Comparison of ENCODE assay signal across 8 cellular contexts in the genomic region with DNA sequence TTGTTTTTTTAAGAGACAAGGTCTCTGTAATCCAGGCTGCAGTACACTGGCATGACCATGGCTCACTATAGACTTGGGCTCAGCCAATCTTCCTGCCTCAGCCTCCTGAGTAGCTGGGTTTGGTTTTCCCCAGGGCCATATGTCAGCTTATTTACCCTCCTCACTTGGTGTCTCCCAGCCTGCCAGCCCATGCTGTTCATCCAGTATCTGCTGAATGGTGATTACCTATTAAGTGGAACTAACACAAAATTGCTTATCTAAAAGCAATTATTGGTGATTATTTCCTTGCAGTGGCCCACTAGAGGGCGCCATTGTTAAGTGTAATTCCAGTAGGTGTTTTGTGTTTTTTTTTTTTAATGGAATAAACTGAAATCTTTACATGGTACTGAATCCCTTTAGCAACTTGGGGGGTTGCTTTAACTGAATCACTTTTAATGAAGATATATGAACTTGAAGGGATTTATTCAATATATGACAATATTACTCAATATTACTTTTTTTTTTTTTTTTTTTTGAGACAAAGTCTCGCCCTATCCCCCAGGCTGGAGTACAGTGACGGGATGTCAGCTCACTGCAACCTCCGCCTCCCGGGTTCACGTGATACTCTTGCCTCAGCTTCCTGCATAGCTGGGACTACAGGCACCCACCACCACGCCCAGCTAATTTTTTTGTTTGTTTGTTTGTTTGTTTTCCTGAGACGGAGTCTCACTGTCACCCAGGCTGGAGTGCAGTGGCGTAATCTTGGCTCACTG. TPM values are rescaled to one million over a fixed set of nuclear protein-coding genes. Genes with fewer than 3 reads are reported as not detected.
DNase-seq lines count a peak whose midpoint lies in the region; ATAC-seq and TF ChIP-seq lines count a peak whose summit lies in the region.

No MANE protein-coding gene starts in this region.

- no peaks in the 10 kb centered on the region for H3K4me1 ChIP-seq in mammary epithelial cell (ENCODE audit: insufficient read depth, low read length)
- peaks cover 0 to 3% (median 1%) of the 10 kb centered on the region in 4 donors for H3K4me1 ChIP-seq in liver (ENCODE audit: control insufficient read depth in 4 of 4, insufficient read depth in 4 of 4, low read length in 3 of 4)

- peaks cover 4% of the 10 kb centered on the region for H3K79me2 ChIP-seq in mammary epithelial cell (ENCODE audit: insufficient read depth, low read length)

- ATAC-seq in GM21423 (IDR thresholded peaks at IDR 0.05; ENCODE audit: unreplicated experiment) (no peak), HG03520 (IDR thresholded peaks at IDR 0.05; ENCODE audit: unreplicated experiment) (no peak)

- CTCF ChIA-PET in mammary epithelial cell (lab: Charles Lee; ENCODE audit: low non-redundant PET), result no interaction called here

- no peak overlapping the region for H3K27ac ChIP-seq in WERI-Rb-1
- H3K27ac ChIP-seq in mammary epithelial cell (ENCODE audit: insufficient read depth, low read depth, low read length), result no peak overlapping the region
- no peak overlapping the region for H3K27ac ChIP-seq in liver (ENCODE audit: low read depth in 1 of 2, low read length in 2 of 2)

- H3K9me3 ChIP-seq in WERI-Rb-1 (ENCODE audit: severe bottlenecking), result no peaks in the 10 kb centered on the region
- H3K9me3 ChIP-seq in mammary epithelial cell (replicated peaks; ENCODE audit: insufficient read depth, low read length), result no peaks in the 10 kb centered on the region
- H3K9me3 ChIP-seq in liver (ENCODE audit: control insufficient read depth in 4 of 4, low read length in 3 of 4), result no peaks in the 10 kb centered on the region

- dilution Hi-C loops in mammary epithelial cell (cut with HindIII; ENCODE audit: low sequenced_read_pairs), result no loop called here

- DNase-seq in GM12865 (ENCODE audit: low read depth) (peak; percentile 80), NCI-H1930 (lab: John Stamatoyannopoulos, UW) (peak; percentile 46 to 57), WERI-Rb-1 (peak; percentile 81), mammary epithelial cell (peak; percentile 32)
- DNase-seq in stimulated activated CD8-positive, alpha-beta memory T cell treated with anti-CD3 and anti-CD28 coated beads, Interleukin-12 subunit alpha, Interleukin-12 subunit beta, amount 100 ng/mL, for 4 hours (ENCODE audit: low read depth), result peak; percentile 26

- H3K27me3 ChIP-seq in WERI-Rb-1 (ENCODE audit: insufficient read depth, low read depth, severe bottlenecking), result no peaks in the 10 kb centered on the region
- H3K27me3 ChIP-seq in mammary epithelial cell (ENCODE audit: insufficient read depth, low read length), result no peaks in the 10 kb centered on the region
- no peaks in the 10 kb centered on the region for H3K27me3 ChIP-seq in liver (ENCODE audit: control insufficient read depth in 4 of 4, insufficient read depth in 4 of 4, low read length in 3 of 4)

- H2AFZ ChIP-seq in mammary epithelial cell (ENCODE audit: low read depth, low read length), result no peak overlapping the region

- H3K9ac ChIP-seq in mammary epithelial cell (ENCODE audit: insufficient read depth, low read length) (no peak overlapping the region), liver (ENCODE audit: low read depth in 1 of 2, low read length in 2 of 2) (no peak overlapping the region)

- WGBS in mammary epithelial cell (ENCODE audit: low coverage, missing lambda C conversion rate), result 37% methylated on average over 7 of the region's 9 CpGs
- 29% methylated on average over 9 of the region's 9 CpGs for WGBS in liver

- intact Hi-C loops in mammary epithelial cell (cut with micrococcal nuclease), result loop anchor here (1.0 to 2.0 kb wide), 2 partner anchors 159 to 291 kb away; no protein-coding TSS in a partner anchor

- in situ Hi-C loops in mammary epithelial cell (cut with MboI; ENCODE audit: low sequenced_read_pairs in 2 of 2), result loop anchor here in 1 of 2 donors (5.0 to 25.0 kb wide), 2 partner anchors 155 to 305 kb away; a partner anchor contains a TSS

- no TSS peak for BruUV-seq in mammary epithelial cell (replicated peaks; lab: Mats Ljungman, UMichigan)

- peak; percentile 89 to 91 for TF ChIP-seq RAD21 in liver (IDR thresholded peaks at IDR 0.05)

- no peak overlapping the region for H3K4me2 ChIP-seq in mammary epithelial cell (ENCODE audit: insufficient read depth, low read depth, low read length)

- peaks cover 60% of the 10 kb centered on the region for H3K36me3 ChIP-seq in WERI-Rb-1
- H3K36me3 ChIP-seq in mammary epithelial cell (ENCODE audit: insufficient read depth, low read length), result peaks cover 13% of the 10 kb centered on the region
- H3K36me3 ChIP-seq in liver (ENCODE audit: control insufficient read depth in 4 of 4, insufficient read depth in 3 of 4, low read depth in 1 of 4, low read length in 3 of 4), result peaks cover 2 to 19% (median 16%) of the 10 kb centered on the region in 4 donors

- TF ChIP-seq CTCF in GM12865 (IDR thresholded peaks at IDR 0.05; ENCODE audit: insufficient read depth, low read depth, low read length, missing control alignments) (peak; percentile 60), WERI-Rb-1 (IDR thresholded peaks at IDR 0.05; ENCODE audit: low read depth, low read length) (peak; percentile 42; the same call in 1 of the 2 replicates), mammary epithelial cell (conservative IDR thresholded peaks at IDR 0.05 in 1 of 2, IDR thresholded peaks at IDR 0.05 in 1 of 2; ENCODE audit: extremely low read depth in 1 of 2, insufficient read depth in 1 of 2, low read depth in 1 of 2, low read length in 2 of 2) (peak; percentile 65 to 66), liver (IDR thresholded peaks at IDR 0.05; ENCODE audit: low read depth, low read length, missing input control) (peak; percentile 73)

- no peaks in the 10 kb centered on the region for H4K20me1 ChIP-seq in mammary epithelial cell (ENCODE audit: insufficient read depth, low read length)

- H3K4me3 ChIP-seq in GM12865 (ENCODE audit: low read depth, low read length) (no peak overlapping the region), WERI-Rb-1 (ENCODE audit: low read depth, low read length) (no peak overlapping the region), mammary epithelial cell (replicated peaks in 1 of 3; ENCODE audit: insufficient read depth in 1 of 3, low read depth in 2 of 3, low read length in 3 of 3) (no peak overlapping the region), liver (ENCODE audit: low read depth in 1 of 3, low read length in 3 of 3) (no peak overlapping the region)

TF ChIP-seq in liver, 16 proteins besides CTCF, POLR2A, EP300 and RAD21:
- TF ChIP-seq YY1 (IDR thresholded peaks at IDR 0.05) (no peak), HNF4G (IDR thresholded peaks at IDR 0.05) (no peak), RXRA (IDR thresholded peaks at IDR 0.05) (no peak), EGR1 (IDR thresholded peaks at IDR 0.05; ENCODE audit: low read depth in 2 of 2) (no peak), TAF1 (conservative IDR thresholded peaks at IDR 0.05) (no peak)
- TF ChIP-seq, protein P1, sequence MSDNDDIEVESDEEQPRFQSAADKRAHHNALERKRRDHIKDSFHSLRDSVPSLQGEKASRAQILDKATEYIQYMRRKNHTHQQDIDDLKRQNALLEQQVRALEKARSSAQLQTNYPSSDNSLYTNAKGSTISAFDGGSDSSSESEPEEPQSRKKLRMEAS (IDR thresholded peaks at IDR 0.05), result no peak
- TF ChIP-seq, protein P2, sequence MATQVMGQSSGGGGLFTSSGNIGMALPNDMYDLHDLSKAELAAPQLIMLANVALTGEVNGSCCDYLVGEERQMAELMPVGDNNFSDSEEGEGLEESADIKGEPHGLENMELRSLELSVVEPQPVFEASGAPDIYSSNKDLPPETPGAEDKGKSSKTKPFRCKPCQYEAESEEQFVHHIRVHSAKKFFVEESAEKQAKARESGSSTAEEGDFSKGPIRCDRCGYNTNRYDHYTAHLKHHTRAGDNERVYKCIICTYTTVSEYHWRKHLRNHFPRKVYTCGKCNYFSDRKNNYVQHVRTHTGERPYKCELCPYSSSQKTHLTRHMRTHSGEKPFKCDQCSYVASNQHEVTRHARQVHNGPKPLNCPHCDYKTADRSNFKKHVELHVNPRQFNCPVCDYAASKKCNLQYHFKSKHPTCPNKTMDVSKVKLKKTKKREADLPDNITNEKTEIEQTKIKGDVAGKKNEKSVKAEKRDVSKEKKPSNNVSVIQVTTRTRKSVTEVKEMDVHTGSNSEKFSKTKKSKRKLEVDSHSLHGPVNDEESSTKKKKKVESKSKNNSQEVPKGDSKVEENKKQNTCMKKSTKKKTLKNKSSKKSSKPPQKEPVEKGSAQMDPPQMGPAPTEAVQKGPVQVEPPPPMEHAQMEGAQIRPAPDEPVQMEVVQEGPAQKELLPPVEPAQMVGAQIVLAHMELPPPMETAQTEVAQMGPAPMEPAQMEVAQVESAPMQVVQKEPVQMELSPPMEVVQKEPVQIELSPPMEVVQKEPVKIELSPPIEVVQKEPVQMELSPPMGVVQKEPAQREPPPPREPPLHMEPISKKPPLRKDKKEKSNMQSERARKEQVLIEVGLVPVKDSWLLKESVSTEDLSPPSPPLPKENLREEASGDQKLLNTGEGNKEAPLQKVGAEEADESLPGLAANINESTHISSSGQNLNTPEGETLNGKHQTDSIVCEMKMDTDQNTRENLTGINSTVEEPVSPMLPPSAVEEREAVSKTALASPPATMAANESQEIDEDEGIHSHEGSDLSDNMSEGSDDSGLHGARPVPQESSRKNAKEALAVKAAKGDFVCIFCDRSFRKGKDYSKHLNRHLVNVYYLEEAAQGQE (IDR thresholded peaks at IDR 0.05), result no peak

RNA-seq across cellular contexts. Expression of a gene that starts 13.8 kb away (rescaled TPM):
- 10 to 100 TPM; 17.0 to 37.6 TPM for total RNA-seq in mammary epithelial cell
- 41.6 TPM for polyA plus RNA-seq in mammary epithelial cell
- polyA minus RNA-seq in mammary epithelial cell, result 56.0 TPM
- total RNA-seq in liver, result 10 to 100 TPM; 16.6 to 21.2 TPM
- 1 to 10 TPM; 7.6 to 9.5 TPM for polyA plus RNA-seq in liver

RNA-seq across cellular contexts. Expression of a gene that starts 43.0 kb away (rescaled TPM):
- total RNA-seq in mammary epithelial cell (not detected), liver (not detected)
- polyA plus RNA-seq in mammary epithelial cell (not detected), liver (under 1 TPM in 1 of 2 donors, not detected in 1; 0.02 TPM)
- polyA minus RNA-seq in mammary epithelial cell, result not detected

Comparison
In these comparisons a context has a peak if more than half of its experiments do, and no peak if none do; other contexts are left out.
1. DNase-seq: peak in every context shown above with its lines; median percentile 81 in WERI-Rb-1; 80 in GM12865; 52 in NCI-H1930; 32 in mammary epithelial cell; 26 in stimulated activated CD8-positive, alpha-beta memory T cell treated with anti-CD3 and anti-CD28 coated beads, Interleukin-12 subunit alpha, Interleukin-12 subunit beta, amount 100 ng/mL, for 4 hours.